ENCODE assay signal across 20 cellular contexts in genomic region chr19:10907925-10908324, GRCh38. TPM values are rescaled to one million over a fixed set of nuclear protein-coding genes. Genes with fewer than 3 reads are reported as not detected.
DNase-seq lines count a peak whose midpoint lies in the region; ATAC-seq, FAIRE-seq and TF ChIP-seq lines count a peak whose summit lies in the region.
"Had no signal": no experiment of that assay in that cellular context is flagged by ENCODE, and none has a peak within 500 bp of the region (broad histone marks: within the 10 kb centered on the region; RNA-seq: fewer than 3 reads in every experiment).

No MANE protein-coding gene starts in this region.

- H2BK5ac ChIP-seq in neuronal stem cell (ENCODE audit: low read length): no peak overlapping the region

- H2AK5ac ChIP-seq in neuronal stem cell (ENCODE audit: low read depth, low read length): no peak overlapping the region

- TF ChIP-seq CTCF in WERI-Rb-1 (IDR thresholded peaks at IDR 0.05; ENCODE audit: low read depth, low read length): no peak

- H4K8ac ChIP-seq in neuronal stem cell (ENCODE audit: low read depth, low read length): no peak overlapping the region

- no peak overlapping the region for H3K9ac ChIP-seq in neuronal stem cell (ENCODE audit: low read depth, low read length, poor library complexity)
- H3K9ac ChIP-seq: GM23248 had no signal

- H2BK12ac ChIP-seq in neuronal stem cell (ENCODE audit: low read length): no peak overlapping the region

- peak overlapping the region; percentile 60 for H3K18ac ChIP-seq in neuronal stem cell (ENCODE audit: low read length)

- no peak overlapping the region for H3K23ac ChIP-seq in neuronal stem cell (ENCODE audit: low read depth, low read length, poor library complexity)

- no peak overlapping the region for H2AFZ ChIP-seq in neuronal stem cell (ENCODE audit: low read length)
- H2AFZ ChIP-seq: GM23248 had no signal

- no peak overlapping the region for H4K91ac ChIP-seq in neuronal stem cell (ENCODE audit: low read depth, low read length, poor library complexity)

- H3K4me1 ChIP-seq in neuronal stem cell (ENCODE audit: control insufficient read depth in 2 of 2, insufficient read depth in 1 of 2, low read depth in 1 of 2, low read length in 2 of 2): no peaks in the 10 kb centered on the region

- peak overlapping the region; percentile 39; the same call in 1 of the 2 replicates for H3K27ac ChIP-seq in WERI-Rb-1
- no peak overlapping the region for H3K27ac ChIP-seq in neuronal stem cell (replicated peaks; ENCODE audit: low read length)
- H3K27ac ChIP-seq: GM23248 had no signal

- H2BK120ac ChIP-seq in neuronal stem cell (ENCODE audit: low read depth, low read length): no peak overlapping the region

- peak; percentile 26 for FAIRE-seq in HTR-8/SVneo (lab: Jason Lieb, UNC)
- FAIRE-seq: D721Med, GM12878, GM19239, H1 had no signal

- no peak overlapping the region for H2BK15ac ChIP-seq in neuronal stem cell (ENCODE audit: low read length)

- H3K4me3 ChIP-seq in WERI-Rb-1 (ENCODE audit: low read depth, low read length) (no peak overlapping the region), neuronal stem cell (ENCODE audit: low read length in 2 of 2) (peak overlapping the region in 1 of 2 donors; percentile 44)
- H3K4me3 ChIP-seq: GM12878, GM23248 had no signal

- DNase-seq in HTR-8/SVneo (ENCODE audit: insufficient read length, low spot score) (no peak), WERI-Rb-1 (no peak), neuronal stem cell (ENCODE audit: low spot score) (no peak), NCI-H510A treated with DMSO at 0.1 percent for 48 hours (lab: John Stamatoyannopoulos, UW) (no peak)
- DNase-seq in stimulated activated CD4-positive, alpha-beta T cell treated with anti-CD3 and anti-CD28 coated beads, Interleukin-15, amount 100 ng/mL, for 24 hours: no peak
- DNase-seq: C1 segment of cervical spinal cord; CD4-positive, CD25-positive, alpha-beta regulatory T cell; CD8-positive, alpha-beta T cell; DMS 273 treated with DMSO at 0.1 percent for 48 hours; DMS79; EL; GDM1; GM23248; H7 had no signal

- H3K4me2 ChIP-seq in neuronal stem cell (ENCODE audit: insufficient read depth, low read length, poor library complexity, severe bottlenecking): no peak overlapping the region

- H3K79me1 ChIP-seq in neuronal stem cell (ENCODE audit: low read depth, low read length): peaks cover 11% of the 10 kb centered on the region

- no peak overlapping the region for H3K4ac ChIP-seq in neuronal stem cell (ENCODE audit: low read length)

- peaks cover 73% of the 10 kb centered on the region for H3K36me3 ChIP-seq in WERI-Rb-1
- H3K36me3 ChIP-seq in neuronal stem cell (replicated peaks in 1 of 2; ENCODE audit: control insufficient read depth in 2 of 2, insufficient read depth in 2 of 2, low read length in 2 of 2): peaks cover 32 to 75% of the 10 kb centered on the region in 2 donors

- no CpG with 5 or more reads among the region's 14 CpGs for WGBS in neuronal stem cell (ENCODE audit: extremely low coverage in 2 of 2, insufficient read length in 2 of 2, insufficient replicate concordance in 1 of 2), 2 donors

- H3K9me3 ChIP-seq in WERI-Rb-1 (ENCODE audit: severe bottlenecking): no peaks in the 10 kb centered on the region
- H3K9me3 ChIP-seq in neuronal stem cell (replicated peaks in 1 of 2; ENCODE audit: control insufficient read depth in 2 of 2, insufficient read depth in 1 of 2, low read depth in 1 of 2, low read length in 2 of 2): peaks cover 0 to 3% of the 10 kb centered on the region in 2 donors

- H3K27me3 ChIP-seq in WERI-Rb-1 (ENCODE audit: insufficient read depth, low read depth, severe bottlenecking): no peaks in the 10 kb centered on the region
- no peaks in the 10 kb centered on the region for H3K27me3 ChIP-seq in neuronal stem cell (ENCODE audit: control insufficient read depth in 3 of 3, insufficient read depth in 3 of 3, low read depth in 1 of 3, low read length in 3 of 3)

- no peak overlapping the region for H3K14ac ChIP-seq in neuronal stem cell (ENCODE audit: low read length)

- ATAC-seq in HG03457 (IDR thresholded peaks at IDR 0.05; ENCODE audit: unreplicated experiment): no peak
- ATAC-seq: CD8-positive, alpha-beta T cell; GM12878; HCT116 had no signal

RNA-seq across cellular contexts. Expression of gene YIPF2, which starts 20.5 kb away (rescaled TPM):
- polyA plus RNA-seq in neuronal stem cell (2013, experiment 1 of 2): 28.4 TPM
- 27.5 TPM for polyA plus RNA-seq in neuronal stem cell (2013, experiment 2 of 2)

RNA-seq across cellular contexts. Expression of gene TIMM29, which starts 20.7 kb away (rescaled TPM):
- polyA plus RNA-seq in neuronal stem cell (2013, experiment 1 of 2): 19.1 TPM
- 19.4 TPM for polyA plus RNA-seq in neuronal stem cell (2013, experiment 2 of 2)

RNA-seq across cellular contexts. Expression of gene CARM1, which starts 36.6 kb away (rescaled TPM):
- 119 TPM for polyA plus RNA-seq in neuronal stem cell (2013, experiment 1 of 2)
- polyA plus RNA-seq in neuronal stem cell (2013, experiment 2 of 2): 114 TPM

RNA-seq across cellular contexts. Expression of gene SMARCA4, which starts 52.9 kb away (rescaled TPM):
- 168 TPM for polyA plus RNA-seq in neuronal stem cell (2013, experiment 1 of 2)
- polyA plus RNA-seq in neuronal stem cell (2013, experiment 2 of 2): 160 TPM

RNA-seq across cellular contexts. Expression of gene C19orf38, which starts 59.7 kb away (rescaled TPM):
- 0.15 TPM for polyA plus RNA-seq in neuronal stem cell (2013, experiment 1 of 2)
- 0.14 TPM for polyA plus RNA-seq in neuronal stem cell (2013, experiment 2 of 2)
